13 cellular contexts compared by ENCODE assay signal in genomic region chr1:119829006-119829405, GRCh38. TPM values are rescaled to one million over a fixed set of nuclear protein-coding genes. Genes with fewer than 3 reads are reported as not detected.
"Had no signal": no experiment of that assay in that cellular context is flagged by ENCODE, and none has a peak within 500 bp of the region (broad histone marks: within the 10 kb centered on the region; RNA-seq: fewer than 3 reads in every experiment).

No MANE protein-coding gene starts in this region.

RNA-seq across cellular contexts. Expression of gene REG4, which starts 17.7 kb away (rescaled TPM):
- total RNA-seq: chondrocyte, dermis blood vessel endothelial cell, esophagus squamous epithelium, frontal cortex, left lung, lower leg skin, lung microvascular endothelial cell, osteocyte, psoas muscle, renal cortical epithelial cell, right cardiac atrium, urinary bladder had no signal
- polyA plus RNA-seq: keratinocyte, right cardiac atrium had no signal
